In genomic region chr6:30885481-30885998, GRCh38 we compare ENCODE assay signal across 1 cellular context.
A peak's percentile ranks its signal among the peaks of the same experiment; 100 is the strongest.
TF ChIP-seq lines count a peak whose summit lies in the region.

No MANE protein-coding gene starts in this region.

TF ChIP-seq in GM12878, 131 proteins besides CTCF, POLR2A, EP300 and RAD21:
- TF ChIP-seq NFIC (IDR thresholded peaks at IDR 0.05; ENCODE audit: low read depth, low read length) (no peak), SIN3A (IDR thresholded peaks at IDR 0.05; ENCODE audit: low read depth, low read length) (peak; percentile 57; the same call in 1 of the 2 replicates), HDGF (IDR thresholded peaks at IDR 0.05) (peak; percentile 89; the same call in 1 of the 2 replicates), NR2F1 (conservative IDR thresholded peaks at IDR 0.05) (no peak), SMAD1 (IDR thresholded peaks at IDR 0.05; ENCODE audit: low read depth, partially characterized antibody) (no peak), NBN (IDR thresholded peaks at IDR 0.05) (0 out of 2 replicates have a peak, but pooled peaks have one; percentile 26), CHD1 (IDR thresholded peaks at IDR 0.05; ENCODE audit: low read depth, low read length) (no peak), MYC (IDR thresholded peaks at IDR 0.05; ENCODE audit: insufficient read depth, insufficient read length, insufficient replicate concordance, low read length, severe bottlenecking) (no peak), EZH2 (IDR thresholded peaks at IDR 0.05; ENCODE audit: borderline replicate concordance, control insufficient read depth, low read depth, low read length) (no peak), ZSCAN29 (IDR thresholded peaks at IDR 0.05) (no peak), FOXK2 (IDR thresholded peaks at IDR 0.05) (0 out of 2 replicates have a peak, but pooled peaks have one; percentile 10), TAF1 (IDR thresholded peaks at IDR 0.05; ENCODE audit: borderline replicate concordance, low read depth, low read length) (no peak), BMI1 (IDR thresholded peaks at IDR 0.05; ENCODE audit: borderline replicate concordance) (no peak), SUPT20H (IDR thresholded peaks at IDR 0.05; ENCODE audit: borderline replicate concordance, control insufficient read depth, low read depth, low read length) (no peak), ZNF384 (IDR thresholded peaks at IDR 0.05; ENCODE audit: borderline replicate concordance, low read depth, low read length) (no peak)
- TF ChIP-seq, protein P1, sequence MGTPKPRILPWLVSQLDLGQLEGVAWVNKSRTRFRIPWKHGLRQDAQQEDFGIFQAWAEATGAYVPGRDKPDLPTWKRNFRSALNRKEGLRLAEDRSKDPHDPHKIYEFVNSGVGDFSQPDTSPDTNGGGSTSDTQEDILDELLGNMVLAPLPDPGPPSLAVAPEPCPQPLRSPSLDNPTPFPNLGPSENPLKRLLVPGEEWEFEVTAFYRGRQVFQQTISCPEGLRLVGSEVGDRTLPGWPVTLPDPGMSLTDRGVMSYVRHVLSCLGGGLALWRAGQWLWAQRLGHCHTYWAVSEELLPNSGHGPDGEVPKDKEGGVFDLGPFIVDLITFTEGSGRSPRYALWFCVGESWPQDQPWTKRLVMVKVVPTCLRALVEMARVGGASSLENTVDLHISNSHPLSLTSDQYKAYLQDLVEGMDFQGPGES (IDR thresholded peaks at IDR 0.05), result no peak
- TF ChIP-seq, protein P2, sequence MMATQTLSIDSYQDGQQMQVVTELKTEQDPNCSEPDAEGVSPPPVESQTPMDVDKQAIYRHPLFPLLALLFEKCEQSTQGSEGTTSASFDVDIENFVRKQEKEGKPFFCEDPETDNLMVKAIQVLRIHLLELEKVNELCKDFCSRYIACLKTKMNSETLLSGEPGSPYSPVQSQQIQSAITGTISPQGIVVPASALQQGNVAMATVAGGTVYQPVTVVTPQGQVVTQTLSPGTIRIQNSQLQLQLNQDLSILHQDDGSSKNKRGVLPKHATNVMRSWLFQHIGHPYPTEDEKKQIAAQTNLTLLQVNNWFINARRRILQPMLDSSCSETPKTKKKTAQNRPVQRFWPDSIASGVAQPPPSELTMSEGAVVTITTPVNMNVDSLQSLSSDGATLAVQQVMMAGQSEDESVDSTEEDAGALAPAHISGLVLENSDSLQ (IDR thresholded peaks at IDR 0.05), result no peak
TF ChIP-seq in GM12878: peak in this region for 4.
